11 cellular contexts compared by ENCODE assay signal in the genomic region with DNA sequence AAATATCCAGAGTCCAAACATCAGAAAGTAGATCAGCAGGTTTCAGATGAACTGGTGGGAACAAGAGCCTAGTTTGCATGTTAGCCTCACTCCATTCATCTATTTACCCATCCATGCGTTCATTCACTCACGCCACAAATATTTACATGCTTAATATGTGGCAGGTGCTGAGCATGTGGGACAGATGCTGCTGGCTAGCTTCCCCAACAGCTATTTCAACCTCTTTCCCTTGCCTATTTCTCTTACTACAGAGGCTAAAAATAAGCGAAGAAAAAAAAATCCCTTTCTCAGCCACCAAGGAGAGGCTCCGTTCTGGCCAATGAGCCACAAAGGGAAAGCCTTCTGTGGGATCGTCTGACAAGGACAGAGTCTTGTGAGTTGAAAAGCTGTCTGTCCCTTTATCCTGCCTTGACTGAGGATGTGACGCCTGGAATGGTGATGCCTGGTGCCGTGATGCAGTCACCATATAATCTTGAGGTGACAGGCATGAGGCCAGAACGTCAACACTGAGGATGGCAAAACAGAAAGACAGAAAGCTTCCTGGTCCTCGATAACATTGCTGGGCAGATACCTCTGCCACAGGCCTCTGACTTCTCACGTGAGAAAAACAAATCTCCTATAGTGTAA.
DNase-seq lines count a peak whose midpoint lies in the region; ATAC-seq, FAIRE-seq and TF ChIP-seq lines count a peak whose summit lies in the region.
"Had no signal": no experiment of that assay in that cellular context is flagged by ENCODE, and none has a peak within 500 bp of the region (broad histone marks: within the 10 kb centered on the region; RNA-seq: fewer than 3 reads in every experiment).

No MANE protein-coding gene starts in this region.

- H2BK12ac ChIP-seq in trophoblast cell (ENCODE audit: low read length) = no peak overlapping the region

- H3K18ac ChIP-seq in trophoblast cell (ENCODE audit: low read length) = no peak overlapping the region

- no peak for TF ChIP-seq CTCF in vagina (IDR thresholded peaks at IDR 0.05)

- no peak overlapping the region for H3K23ac ChIP-seq in trophoblast cell (ENCODE audit: low read length)

- no peak overlapping the region for H2BK120ac ChIP-seq in trophoblast cell (ENCODE audit: insufficient read depth, low read length, poor library complexity)

- H3K36me3 ChIP-seq in trophoblast cell (ENCODE audit: control insufficient read depth in 1 of 2, insufficient read depth in 2 of 2, low read length in 2 of 2) (no peaks in the 10 kb centered on the region), vagina (no peaks in the 10 kb centered on the region)
- H3K36me3 ChIP-seq: thoracic aorta had no signal

- H3K9me3 ChIP-seq in trophoblast cell (ENCODE audit: insufficient read depth, low read depth, low read length) = peaks cover 1% of the 10 kb centered on the region
- no peaks in the 10 kb centered on the region for H3K9me3 ChIP-seq in vagina
- H3K9me3 ChIP-seq: thoracic aorta had no signal

- H3K4ac ChIP-seq in trophoblast cell (ENCODE audit: low read depth, low read length) = no peak overlapping the region

- H3K4me3 Mint-ChIP-seq in immature natural killer cell = no peak overlapping the region

- no peaks in the 10 kb centered on the region for H3K4me1 Mint-ChIP-seq in immature natural killer cell

- intact Hi-C loops in vagina (cut with DNase I) = no loop called here

- no peak overlapping the region for H2AFZ ChIP-seq in trophoblast cell (ENCODE audit: insufficient read depth, low read length, poor library complexity)

- peak; percentile 92 for ATAC-seq in GM18909 (IDR thresholded peaks at IDR 0.05; ENCODE audit: poor library complexity, unreplicated experiment)
- peak; percentile 87 for ATAC-seq in HG02885 (IDR thresholded peaks at IDR 0.05; ENCODE audit: poor library complexity, unreplicated experiment)

- H3K9ac ChIP-seq in trophoblast cell (ENCODE audit: low read length) = no peak overlapping the region
- H3K9ac ChIP-seq: KMS-11 had no signal

- no CpG with 5 or more reads among the region's 10 CpGs for WGBS in trophoblast cell (ENCODE audit: extremely low coverage, insufficient coverage, insufficient read length)

- H3K27me3 ChIP-seq in trophoblast cell (ENCODE audit: insufficient read depth, low read length) (no peaks in the 10 kb centered on the region), vagina (no peaks in the 10 kb centered on the region)

- H4K8ac ChIP-seq in trophoblast cell (ENCODE audit: low read depth, low read length) = no peak overlapping the region

- H4K12ac ChIP-seq in trophoblast cell (ENCODE audit: low read depth, low read length) = no peak overlapping the region

- DNase-seq in NCI-H2171 (lab: John Stamatoyannopoulos, UW) (peak; percentile 59), trophoblast cell (peak; percentile 25 to 51), vagina (ENCODE audit: extremely low spot score in 2 of 2) (no peak), H54 (ENCODE audit: insufficient read length, low spot score) (no peak), immature natural killer cell (no peak)
- DNase-seq in activated naive CD4-positive, alpha-beta T cell (lab: John Stamatoyannopoulos, UW) = no peak
- DNase-seq: activated gamma-delta T cell treated with Interleukin-2 at 50 U/mL for 16 hours had no signal

- peaks cover 7 to 9% of the 10 kb centered on the region in 2 experiments for H3K4me1 ChIP-seq in trophoblast cell (ENCODE audit: control insufficient read depth in 1 of 2, insufficient read depth in 2 of 2, low read length in 2 of 2)
- H3K4me1 ChIP-seq in vagina = no peaks in the 10 kb centered on the region

- H3K79me2 ChIP-seq in trophoblast cell (ENCODE audit: control insufficient read depth, insufficient read depth, low read length, poor library complexity) = no peaks in the 10 kb centered on the region

- no peaks in the 10 kb centered on the region for H3K79me1 ChIP-seq in trophoblast cell (ENCODE audit: low read length)

- H3K4me3 ChIP-seq in trophoblast cell (ENCODE audit: low read depth, low read length) = no peak overlapping the region
- no peak overlapping the region for H3K4me3 ChIP-seq in vagina
- H3K4me3 ChIP-seq: thoracic aorta had no signal

- H3K27ac Mint-ChIP-seq in immature natural killer cell = no peak overlapping the region

- no peak overlapping the region for H2AK5ac ChIP-seq in trophoblast cell (ENCODE audit: low read length)

- H3K27me3 Mint-ChIP-seq in immature natural killer cell (ENCODE audit: low read depth in 3 of 3) = no peaks in the 10 kb centered on the region

- no peaks in the 10 kb centered on the region for H3K9me3 Mint-ChIP-seq in immature natural killer cell

- H3K4me2 ChIP-seq in trophoblast cell (ENCODE audit: low read length) = no peak overlapping the region
- H3K4me2 ChIP-seq: KMS-11 had no signal

- H4K91ac ChIP-seq in trophoblast cell (ENCODE audit: low read depth, low read length) = peak overlapping the region; percentile 21

- TF ChIP-seq POLR2A in vagina (IDR thresholded peaks at IDR 0.05) = no peak
- TF ChIP-seq POLR2A in H54 (IDR thresholded peaks at IDR 0.05; ENCODE audit: low read depth, low read length) = no peak

- H2BK5ac ChIP-seq in trophoblast cell (ENCODE audit: low read depth, low read length, poor library complexity) = no peak overlapping the region

- H3K36me3 Mint-ChIP-seq in immature natural killer cell = peaks cover 3 to 14% (median 8%) of the 10 kb centered on the region in 3 donors

- H3K14ac ChIP-seq in trophoblast cell (ENCODE audit: low read length) = no peak overlapping the region

- H3K27ac ChIP-seq in trophoblast cell (ENCODE audit: low read depth, low read length) = no peak overlapping the region
- no peak overlapping the region for H3K27ac ChIP-seq in vagina
- H3K27ac ChIP-seq: KMS-11, thoracic aorta had no signal

- FAIRE-seq in H54 (lab: Jason Lieb, UNC) = no peak

Comparison
In these comparisons a context has a peak if more than half of its experiments do, and no peak if none do; other contexts are left out.
1. DNase-seq: peak in NCI-H2171 (single experiment) and trophoblast cell (2 of 2); none in vagina (0 of 2), H54 (single experiment), activated naive CD4-positive, alpha-beta T cell (0 of 4) and immature natural killer cell (0 of 3).